8 cellular contexts compared by ENCODE assay signal in the genomic region with DNA sequence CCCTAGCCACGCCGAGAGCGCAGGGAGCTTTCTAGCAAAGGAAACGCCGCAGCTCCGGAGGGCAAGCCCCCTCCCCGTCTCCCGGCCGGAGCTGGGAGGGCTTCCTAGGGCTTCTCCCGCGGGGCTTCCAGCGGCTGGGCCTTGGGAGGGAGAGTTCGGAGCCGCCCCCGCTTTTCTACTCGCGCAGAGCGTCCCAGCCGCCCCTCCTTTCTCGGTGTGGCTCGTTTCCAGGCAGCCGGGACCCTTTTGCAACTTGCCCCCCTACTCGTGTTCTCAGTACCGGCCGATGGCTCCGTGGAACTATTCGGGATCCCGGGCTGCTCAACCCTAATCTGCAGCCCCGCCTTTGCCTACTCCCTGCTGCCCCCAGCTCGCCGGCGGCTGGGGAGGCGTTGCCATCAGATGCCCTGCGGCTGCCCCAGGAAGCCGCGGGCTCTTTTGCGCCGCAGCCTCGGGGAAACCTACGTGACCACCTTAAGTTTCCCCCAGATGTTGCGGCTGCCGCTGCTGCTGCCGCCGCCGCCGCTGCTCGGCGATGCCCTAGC. TPM values are rescaled to one million over a fixed set of nuclear protein-coding genes. Genes with fewer than 3 reads are reported as not detected.
DNase-seq lines count a peak whose midpoint lies in the region; ATAC-seq, FAIRE-seq and TF ChIP-seq lines count a peak whose summit lies in the region.

No MANE protein-coding gene starts in this region.

- H3K27me3 Mint-ChIP-seq in naive thymus-derived CD4-positive, alpha-beta T cell, result peaks cover 5 to 24% (median 13%) of the 10 kb centered on the region in 5 donors
- H3K27me3 Mint-ChIP-seq in type B pancreatic cell, result peaks cover 36% of the 10 kb centered on the region

- peak overlapping the region; percentile 92 to 100 (median 99) for H3K27ac Mint-ChIP-seq in naive thymus-derived CD4-positive, alpha-beta T cell
- peak overlapping the region; percentile 100 for H3K27ac Mint-ChIP-seq in type B pancreatic cell

- intact Hi-C loops in esophagus squamous epithelium (cut with DNase I), result loop anchor here (5.0 kb wide), 1 partner anchor 253 kb away; no protein-coding TSS in a partner anchor
- intact Hi-C loops in naive thymus-derived CD4-positive, alpha-beta T cell (cut with micrococcal nuclease), result loop anchor here (1.0 to 10.0 kb wide), 11 partner anchors 82 to 1543 kb away; a partner anchor contains a TSS

- no peaks in the 10 kb centered on the region for H3K27me3 ChIP-seq in esophagus squamous epithelium
- no peaks in the 10 kb centered on the region for H3K27me3 ChIP-seq in naive thymus-derived CD4-positive, alpha-beta T cell (ENCODE audit: control insufficient read depth in 2 of 2, insufficient read depth in 2 of 2, low read length in 2 of 2)

- H3K4me1 ChIP-seq in A549 (peaks cover 43% of the 10 kb centered on the region), esophagus squamous epithelium (peaks cover 3 to 38% (median 3%) of the 10 kb centered on the region in 3 donors)
- peaks cover 0 to 6% of the 10 kb centered on the region in 2 donors for H3K4me1 ChIP-seq in naive thymus-derived CD4-positive, alpha-beta T cell (ENCODE audit: control insufficient read depth in 2 of 2, insufficient read depth in 2 of 2, low read length in 2 of 2)

- peaks cover 27 to 56% (median 43%) of the 10 kb centered on the region in 7 donors for H3K4me1 Mint-ChIP-seq in naive thymus-derived CD4-positive, alpha-beta T cell
- H3K4me1 Mint-ChIP-seq in type B pancreatic cell (ENCODE audit: unreplicated experiment), result peaks cover 25% of the 10 kb centered on the region

- H3K4me3 Mint-ChIP-seq in naive thymus-derived CD4-positive, alpha-beta T cell, result peak overlapping the region; percentile 90 to 99 (median 96)
- peak overlapping the region; percentile 88 for H3K4me3 Mint-ChIP-seq in type B pancreatic cell

- CTCF ChIA-PET in A549 (lab: Yijun Ruan, JAX), result interaction anchor here (0.7 to 2.0 kb wide), 12 partner anchors 13 to 860 kb away, joined by 3 to 37 read pairs (median 4); no protein-coding TSS in a partner anchor
- CTCF ChIA-PET in naive thymus-derived CD4-positive, alpha-beta T cell (lab: Charles Lee), result interaction anchor here (0.9 to 2.8 kb wide), 4 partner anchors 9 to 256 kb away, joined by 3 to 19 read pairs (median 12); no protein-coding TSS in a partner anchor

- WGBS in A549 (ENCODE audit: missing lambda C conversion rate), result 1% methylated on average over 36 of the region's 48 CpGs
- WGBS in esophagus squamous epithelium, 2 donors, result 0% methylated on average over 3 to 22 of the region's 48 CpGs

- FAIRE-seq in A549 (lab: Jason Lieb, UNC), result no peak

- no peaks in the 10 kb centered on the region for H3K9me3 ChIP-seq in A549
- no peaks in the 10 kb centered on the region for H3K9me3 ChIP-seq in esophagus squamous epithelium
- H3K9me3 ChIP-seq in naive thymus-derived CD4-positive, alpha-beta T cell (ENCODE audit: control insufficient read depth in 2 of 3, low read length in 3 of 3), result no peaks in the 10 kb centered on the region

- peak; percentile 42 for ATAC-seq in A549
- ATAC-seq in HG02678 (IDR thresholded peaks at IDR 0.05; ENCODE audit: unreplicated experiment), result peak; percentile 40
- ATAC-seq in naive thymus-derived CD4-positive, alpha-beta T cell, result no peak

- peak overlapping the region; percentile 96 for H3K4me2 ChIP-seq in A549

- TF ChIP-seq POLR2A in A549 (IDR thresholded peaks at IDR 0.05; ENCODE audit: low read length) (no peak; the same call in 1 of the 2 replicates), esophagus squamous epithelium (IDR thresholded peaks at IDR 0.05) (peak in 1 of 4 donors; percentile 43)

- H3K36me3 ChIP-seq in esophagus squamous epithelium, result peaks cover 0 to 11% (median 0%) of the 10 kb centered on the region in 3 donors
- no peaks in the 10 kb centered on the region for H3K36me3 ChIP-seq in naive thymus-derived CD4-positive, alpha-beta T cell (ENCODE audit: control insufficient read depth in 2 of 3, insufficient read depth in 3 of 3, low read length in 3 of 3)

- POLR2A ChIA-PET in A549 (lab: Yijun Ruan, JAX), result interaction anchor here (0.7 to 4.3 kb wide), 20 partner anchors 7 to 961 kb away, joined by 3 to 22 read pairs (median 3); a partner anchor contains a TSS
- POLR2A ChIA-PET in naive thymus-derived CD4-positive, alpha-beta T cell (lab: Charles Lee), result interaction anchor here (0.7 to 5.0 kb wide), 9 partner anchors 8 to 255 kb away, joined by 3 to 42 read pairs (median 3); a partner anchor contains a TSS

- H3K4me3 ChIP-seq in A549 (peak overlapping the region; percentile 87), esophagus squamous epithelium (peak overlapping the region; percentile 63 to 82 (median 80))
- H3K4me3 ChIP-seq in naive thymus-derived CD4-positive, alpha-beta T cell (ENCODE audit: low read length), result peak overlapping the region; percentile 90

- H3K36me3 Mint-ChIP-seq in naive thymus-derived CD4-positive, alpha-beta T cell, result peaks cover 0 to 7% (median 0%) of the 10 kb centered on the region in 5 donors
- H3K36me3 Mint-ChIP-seq in type B pancreatic cell, result peaks cover 6% of the 10 kb centered on the region

- TF ChIP-seq EP300 in A549 (IDR thresholded peaks at IDR 0.05), result no peak

- TF ChIP-seq CTCF in A549 (IDR thresholded peaks at IDR 0.05), result no peak
- TF ChIP-seq CTCF in GM12872 (IDR thresholded peaks at IDR 0.05; ENCODE audit: insufficient read depth, low read depth, low read length), result peak; percentile 19; the same call in 1 of the 3 replicates
- TF ChIP-seq CTCF in esophagus squamous epithelium (IDR thresholded peaks at IDR 0.05), result peak in 1 of 6 experiments; percentile 33
- TF ChIP-seq CTCF in type B pancreatic cell (conservative IDR thresholded peaks at IDR 0.05), result no peak

- H3K27ac ChIP-seq in A549 (peak overlapping the region; percentile 98), esophagus squamous epithelium (peak overlapping the region; percentile 94 to 99 (median 96))
- H3K27ac ChIP-seq in naive thymus-derived CD4-positive, alpha-beta T cell (ENCODE audit: low read depth, low read length), result peak overlapping the region; percentile 100

- TF ChIP-seq RAD21 in A549 (conservative IDR thresholded peaks at IDR 0.05 in 1 of 2, IDR thresholded peaks at IDR 0.05 in 1 of 2), result no peak

- DNase-seq in A549 (ENCODE audit: low read depth in 1 of 2, low spot score in 1 of 2), result peak in 1 of 2 experiments; percentile 55
- DNase-seq in NCI-H2029 treated with DMSO at 0.1 percent for 48 hours (lab: John Stamatoyannopoulos, UW), result peak; percentile 41
- peak; percentile 84 for DNase-seq in activated T-cell treated with anti-CD3 and anti-CD28 coated beads, Interleukin-2, amount 50 U/mL, for 1 hour
- peak; percentile 40 for DNase-seq in esophagus squamous epithelium (lab: John Stamatoyannopoulos, UW)
- peak in 6 of 9 donors; percentile 52 to 68 (median 58) for DNase-seq in naive thymus-derived CD4-positive, alpha-beta T cell
- no peak for DNase-seq in type B pancreatic cell (ENCODE audit: extremely low spot score, unreplicated experiment)

- peaks cover 0 to 14% (median 0%) of the 10 kb centered on the region in 11 donors for H3K9me3 Mint-ChIP-seq in naive thymus-derived CD4-positive, alpha-beta T cell
- H3K9me3 Mint-ChIP-seq in type B pancreatic cell, result no peaks in the 10 kb centered on the region

TF ChIP-seq in A549, 52 proteins besides CTCF, POLR2A, EP300 and RAD21:
- TF ChIP-seq, protein P1, sequence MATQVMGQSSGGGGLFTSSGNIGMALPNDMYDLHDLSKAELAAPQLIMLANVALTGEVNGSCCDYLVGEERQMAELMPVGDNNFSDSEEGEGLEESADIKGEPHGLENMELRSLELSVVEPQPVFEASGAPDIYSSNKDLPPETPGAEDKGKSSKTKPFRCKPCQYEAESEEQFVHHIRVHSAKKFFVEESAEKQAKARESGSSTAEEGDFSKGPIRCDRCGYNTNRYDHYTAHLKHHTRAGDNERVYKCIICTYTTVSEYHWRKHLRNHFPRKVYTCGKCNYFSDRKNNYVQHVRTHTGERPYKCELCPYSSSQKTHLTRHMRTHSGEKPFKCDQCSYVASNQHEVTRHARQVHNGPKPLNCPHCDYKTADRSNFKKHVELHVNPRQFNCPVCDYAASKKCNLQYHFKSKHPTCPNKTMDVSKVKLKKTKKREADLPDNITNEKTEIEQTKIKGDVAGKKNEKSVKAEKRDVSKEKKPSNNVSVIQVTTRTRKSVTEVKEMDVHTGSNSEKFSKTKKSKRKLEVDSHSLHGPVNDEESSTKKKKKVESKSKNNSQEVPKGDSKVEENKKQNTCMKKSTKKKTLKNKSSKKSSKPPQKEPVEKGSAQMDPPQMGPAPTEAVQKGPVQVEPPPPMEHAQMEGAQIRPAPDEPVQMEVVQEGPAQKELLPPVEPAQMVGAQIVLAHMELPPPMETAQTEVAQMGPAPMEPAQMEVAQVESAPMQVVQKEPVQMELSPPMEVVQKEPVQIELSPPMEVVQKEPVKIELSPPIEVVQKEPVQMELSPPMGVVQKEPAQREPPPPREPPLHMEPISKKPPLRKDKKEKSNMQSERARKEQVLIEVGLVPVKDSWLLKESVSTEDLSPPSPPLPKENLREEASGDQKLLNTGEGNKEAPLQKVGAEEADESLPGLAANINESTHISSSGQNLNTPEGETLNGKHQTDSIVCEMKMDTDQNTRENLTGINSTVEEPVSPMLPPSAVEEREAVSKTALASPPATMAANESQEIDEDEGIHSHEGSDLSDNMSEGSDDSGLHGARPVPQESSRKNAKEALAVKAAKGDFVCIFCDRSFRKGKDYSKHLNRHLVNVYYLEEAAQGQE (IDR thresholded peaks at IDR 0.05), result peak; percentile 29; the same call in 1 of the 2 replicates
- no peak for TF ChIP-seq FOXS1 (CRISPR knock-in tag; IDR thresholded peaks at IDR 0.05)
TF ChIP-seq in A549: peak in this region for 1.

RNA-seq across cellular contexts. Expression of a gene that starts 1.5 kb away (rescaled TPM):
- polyA plus RNA-seq in A549 (2011; rRNA removed) (7.3 and 9.7 TPM in 2 replicates), A549 (2017; fragmentation: RNase III; extraction: RNeasy Plus Mini Kit Qiagen cat#74134 plus additional on column Dnase treatment) (1.2 to 2.3 TPM (median 1.9 TPM) in 3 replicates)
- 6.7 and 12.4 TPM in 2 replicates for polyA plus RNA-seq in A549 (2012; cell fraction: cytosol; rRNA removed)
- polyA plus RNA-seq in A549 (2012; cell fraction: nucleus; rRNA removed), result 40.9 and 44.7 TPM in 2 replicates
- polyA minus RNA-seq in A549 (2011; rRNA and poly(A)+ RNA removed), result 23.9 and 29.1 TPM in 2 replicates
- total RNA-seq in esophagus squamous epithelium (1 to 10 TPM in 3 of 4 donors, under 1 TPM in 1; 0.95 to 1.6 (median 1.2) TPM), type B pancreatic cell (ENCODE audit: low replicate concordance) (4.4 and 11.0 TPM in 2 replicates)
- 100 to 1,000 TPM in 2 of 5 experiments, 1 to 10 TPM in 3; 2.2 to 252 (median 3.2) TPM for total RNA-seq in naive thymus-derived CD4-positive, alpha-beta T cell
- 1 to 10 TPM; 2.5 to 7.3 TPM for polyA plus RNA-seq in naive thymus-derived CD4-positive, alpha-beta T cell
